In the genomic region with DNA sequence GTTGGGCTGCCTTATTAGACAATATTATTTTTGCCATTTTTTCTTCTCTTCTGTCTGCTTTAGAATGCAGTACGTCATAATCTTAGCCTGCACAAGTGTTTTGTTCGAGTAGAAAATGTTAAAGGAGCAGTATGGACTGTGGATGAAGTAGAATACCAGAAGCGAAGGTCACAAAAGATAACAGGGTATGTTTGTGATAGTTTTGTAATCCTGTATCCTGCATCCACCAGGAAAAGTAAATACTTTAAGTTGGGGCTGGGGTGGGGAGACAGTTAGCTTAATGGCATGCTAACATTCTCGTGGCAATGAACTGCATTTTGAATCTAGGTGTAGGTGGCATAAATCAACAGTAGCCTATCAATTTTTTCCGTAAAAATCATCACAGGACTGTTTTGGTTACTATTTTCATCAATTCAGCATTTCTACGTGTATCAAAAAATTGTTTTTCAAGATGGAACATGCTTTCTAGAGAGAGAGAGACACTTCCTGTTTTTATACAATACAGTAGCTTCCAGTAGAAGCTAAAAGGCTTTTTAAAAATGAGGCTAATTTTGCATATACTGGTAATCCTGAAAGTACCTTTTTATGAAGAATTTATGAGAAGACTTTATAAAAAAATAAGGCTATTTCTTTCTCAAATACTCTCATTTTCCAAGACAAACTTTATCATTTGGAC, we compare ENCODE assay signal across 1 cellular context.
TF ChIP-seq lines count a peak whose summit lies in the region.

No MANE protein-coding gene starts in this region.

TF ChIP-seq in GM12878, 131 proteins besides CTCF, POLR2A, EP300 and RAD21:
- TF ChIP-seq SPI1 (IDR thresholded peaks at IDR 0.05; ENCODE audit: borderline replicate concordance, insufficient read depth, low read depth, low read length): peak; percentile 68
- TF ChIP-seq TAF1 (IDR thresholded peaks at IDR 0.05; ENCODE audit: borderline replicate concordance, low read depth, low read length): no peak
- TF ChIP-seq FOXK2 (IDR thresholded peaks at IDR 0.05): no peak
